ENCODE assay signal across 9 cellular contexts in the genomic region with DNA sequence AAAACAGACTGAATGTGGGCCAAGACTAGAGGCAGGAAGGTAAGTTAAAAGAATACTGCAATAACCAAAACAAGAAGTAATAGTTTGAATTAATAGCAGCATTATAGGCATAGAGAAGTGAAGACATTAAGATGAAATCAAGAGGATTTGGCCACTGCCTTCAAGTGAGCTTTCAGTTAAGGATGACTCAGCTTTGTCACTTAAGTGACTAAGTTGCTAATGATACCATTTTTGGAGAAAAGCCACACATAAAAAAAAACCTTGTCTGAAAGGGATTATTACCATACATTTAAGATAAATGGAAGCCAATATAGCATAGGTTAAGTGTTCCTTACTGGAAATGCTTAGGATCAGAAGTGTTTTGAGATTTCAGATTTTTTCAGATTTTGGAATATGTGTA. TPM values are rescaled to one million over a fixed set of nuclear protein-coding genes. Genes with fewer than 3 reads are reported as not detected.
DNase-seq lines count a peak whose midpoint lies in the region; ATAC-seq and TF ChIP-seq lines count a peak whose summit lies in the region.
"Had no signal": no experiment of that assay in that cellular context is flagged by ENCODE, and none has a peak within 500 bp of the region (broad histone marks: within the 10 kb centered on the region; RNA-seq: fewer than 3 reads in every experiment).

No MANE protein-coding gene starts in this region.

- peaks cover 0 to 5% (median 0%) of the 10 kb centered on the region in 3 donors for H3K4me1 ChIP-seq in esophagus squamous epithelium

- no peaks in the 10 kb centered on the region for H3K9me3 ChIP-seq in esophagus squamous epithelium

- DNase-seq in AG08396 (ENCODE audit: low spot score) (peak; percentile 8), HCEC 1CT (peak; percentile 61), SW 1271 (lab: John Stamatoyannopoulos, UW) (peak; percentile 7 to 60), foreskin fibroblast (peak; percentile 32 to 62), NAMALWA (ENCODE audit: low spot score) (no peak), esophagus squamous epithelium (lab: John Stamatoyannopoulos, UW) (no peak)
- DNase-seq: anterior cingulate cortex had no signal

- no peak for TF ChIP-seq POLR2A in esophagus squamous epithelium (IDR thresholded peaks at IDR 0.05)

- intact Hi-C loops in esophagus squamous epithelium (cut with DNase I), result no loop called here

- H3K27ac ChIP-seq in esophagus squamous epithelium, result no peak overlapping the region

- ATAC-seq in GM18907 (IDR thresholded peaks at IDR 0.05; ENCODE audit: unreplicated experiment) (no peak), HG02642 (IDR thresholded peaks at IDR 0.05; ENCODE audit: poor library complexity, unreplicated experiment) (no peak)

- peaks cover 0 to 96% (median 17%) of the 10 kb centered on the region in 3 donors for H3K36me3 ChIP-seq in esophagus squamous epithelium

- no peaks in the 10 kb centered on the region for H3K27me3 ChIP-seq in esophagus squamous epithelium

- no peak for TF ChIP-seq CTCF in foreskin fibroblast (IDR thresholded peaks at IDR 0.05; ENCODE audit: low read depth, low read length)
- TF ChIP-seq CTCF in esophagus squamous epithelium (IDR thresholded peaks at IDR 0.05), result no peak

- no peak overlapping the region for H3K4me3 ChIP-seq in foreskin fibroblast (ENCODE audit: low read depth in 1 of 2, low read length in 2 of 2)
- no peak overlapping the region for H3K4me3 ChIP-seq in esophagus squamous epithelium

RNA-seq across cellular contexts. Expression of a gene that starts 57.0 kb away (rescaled TPM):
- total RNA-seq in esophagus squamous epithelium, result 10 to 100 TPM; 35.6 to 76.9 (median 47.4) TPM

Comparison
In these comparisons a context has a peak if more than half of its experiments do, and no peak if none do; other contexts are left out.
1. DNase-seq: peak in AG08396 (single experiment), HCEC 1CT (single experiment), SW 1271 (2 of 2) and foreskin fibroblast (2 of 2); none in NAMALWA (single experiment) and esophagus squamous epithelium (single experiment).